10 cellular contexts compared by ENCODE assay signal in genomic region chr1:201883786-201884185, GRCh38. TPM values are rescaled to one million over a fixed set of nuclear protein-coding genes. Genes with fewer than 3 reads are reported as not detected.
DNase-seq lines count a peak whose midpoint lies in the region; ATAC-seq and TF ChIP-seq lines count a peak whose summit lies in the region.
"Had no signal": no experiment of that assay in that cellular context is flagged by ENCODE, and none has a peak within 500 bp of the region (broad histone marks: within the 10 kb centered on the region; RNA-seq: fewer than 3 reads in every experiment).

No MANE protein-coding gene starts in this region.

- ATAC-seq in naive B cell (ENCODE audit: low read depth in 2 of 2): peak; percentile 23 to 26

- H3K36me3 Mint-ChIP-seq in CD8-positive, alpha-beta memory T cell: no peaks in the 10 kb centered on the region
- H3K36me3 Mint-ChIP-seq in chondrocyte (ENCODE audit: low read depth) (no peaks in the 10 kb centered on the region), naive B cell (no peaks in the 10 kb centered on the region)

- H3K9me3 Mint-ChIP-seq in CD8-positive, alpha-beta memory T cell: no peaks in the 10 kb centered on the region
- H3K9me3 Mint-ChIP-seq in chondrocyte (ENCODE audit: low read depth) (no peaks in the 10 kb centered on the region), naive B cell (no peaks in the 10 kb centered on the region)
- H3K9me3 Mint-ChIP-seq: activated naive CD4-positive, alpha-beta T cell treated with anti-CD3 and anti-CD28 coated beads for 36 hours had no signal

- H3K4me1 ChIP-seq in CD8-positive, alpha-beta memory T cell (ENCODE audit: insufficient read depth, low read length): no peaks in the 10 kb centered on the region
- H3K4me1 ChIP-seq in stomach: peaks cover 11 to 44% (median 25%) of the 10 kb centered on the region in 4 donors

- peaks cover 0 to 5% (median 0%) of the 10 kb centered on the region in 3 donors for H3K4me1 Mint-ChIP-seq in CD8-positive, alpha-beta memory T cell
- peaks cover 52% of the 10 kb centered on the region for H3K4me1 Mint-ChIP-seq in chondrocyte (ENCODE audit: low read depth)
- H3K4me1 Mint-ChIP-seq in naive B cell: peaks cover 15 to 30% (median 26%) of the 10 kb centered on the region in 3 donors

- DNase-seq in CD8-positive, alpha-beta memory T cell: no peak
- DNase-seq in NB4 (ENCODE audit: low read depth): peak; percentile 67
- no peak for DNase-seq in chondrocyte (ENCODE audit: low spot score)
- DNase-seq in naive B cell: no peak
- DNase-seq in NCI-H2107 (lab: John Stamatoyannopoulos, UW): no peak
- no peak for DNase-seq in cortex of kidney (lab: John Stamatoyannopoulos, UW)
- DNase-seq in stomach: no peak
- no peak for DNase-seq in stimulated activated naive CD4-positive, alpha-beta T cell (lab: John Stamatoyannopoulos, UW)
- DNase-seq: activated naive CD4-positive, alpha-beta T cell treated with anti-CD3 and anti-CD28 coated beads for 36 hours had no signal

- 25 to 44% (median 29%) methylated on average over 5 to 7 of the region's 7 CpGs for WGBS in stomach, 5 donors

- no peaks in the 10 kb centered on the region for H3K36me3 ChIP-seq in CD8-positive, alpha-beta memory T cell (ENCODE audit: insufficient read depth, low read length)
- no peaks in the 10 kb centered on the region for H3K36me3 ChIP-seq in stomach
- H3K36me3 ChIP-seq: Peyer's patch had no signal

- TF ChIP-seq EP300 in stomach (IDR thresholded peaks at IDR 0.05): no peak

- peak overlapping the region; percentile 33 for H3K27ac ChIP-seq in CD8-positive, alpha-beta memory T cell (ENCODE audit: low read depth, low read length)
- no peak overlapping the region for H3K27ac ChIP-seq in stomach
- H3K27ac ChIP-seq: Peyer's patch had no signal

- no peak overlapping the region for H3K4me3 ChIP-seq in CD8-positive, alpha-beta memory T cell (ENCODE audit: low read length)
- H3K4me3 ChIP-seq in NB4 (ENCODE audit: low read depth, low read length) (no peak overlapping the region), stomach (no peak overlapping the region)
- H3K4me3 ChIP-seq: Peyer's patch had no signal

- intact Hi-C loops in stomach (cut with DNase I; ENCODE audit: low total_unique reads): no loop called here

- H3K27me3 ChIP-seq in CD8-positive, alpha-beta memory T cell (ENCODE audit: insufficient read depth, low read length, poor library complexity, severe bottlenecking): peaks cover 11% of the 10 kb centered on the region
- peaks cover 0 to 9% (median 0%) of the 10 kb centered on the region in 3 donors for H3K27me3 ChIP-seq in stomach

- POLR2A ChIA-PET in CD8-positive, alpha-beta memory T cell (lab: Charles Lee): no interaction called here

- CTCF ChIA-PET in CD8-positive, alpha-beta memory T cell (lab: Charles Lee): interaction anchor here (1.4 to 6.0 kb wide), 2 partner anchors 11 to 14 kb away, joined by 4 to 45 read pairs; no protein-coding TSS in a partner anchor

- H3K27ac Mint-ChIP-seq in CD8-positive, alpha-beta memory T cell: no peak overlapping the region
- H3K27ac Mint-ChIP-seq in chondrocyte (ENCODE audit: unreplicated experiment): peak overlapping the region; percentile 91
- peak overlapping the region in 2 of 6 donors; percentile 9 to 27 for H3K27ac Mint-ChIP-seq in naive B cell
- H3K27ac Mint-ChIP-seq: activated naive CD4-positive, alpha-beta T cell treated with anti-CD3 and anti-CD28 coated beads for 36 hours had no signal

- H3K27me3 Mint-ChIP-seq in CD8-positive, alpha-beta memory T cell: peaks cover 14 to 18% of the 10 kb centered on the region in 2 donors
- H3K27me3 Mint-ChIP-seq in chondrocyte (ENCODE audit: low read depth) (no peaks in the 10 kb centered on the region), naive B cell (peaks cover 16 to 27% (median 20%) of the 10 kb centered on the region in 3 donors)

- no peaks in the 10 kb centered on the region for H3K9me3 ChIP-seq in CD8-positive, alpha-beta memory T cell (ENCODE audit: low read length)
- H3K9me3 ChIP-seq in stomach: no peaks in the 10 kb centered on the region
- H3K9me3 ChIP-seq: Peyer's patch had no signal

- TF ChIP-seq CTCF in NB4 (IDR thresholded peaks at IDR 0.05; ENCODE audit: low read depth, low read length) (no peak), chondrocyte (IDR thresholded peaks at IDR 0.05) (no peak), stomach (IDR thresholded peaks at IDR 0.05) (no peak)

- TF ChIP-seq POLR2A in NB4 (IDR thresholded peaks at IDR 0.05; ENCODE audit: extremely low read depth, insufficient read length): no peak
- no peak for TF ChIP-seq POLR2A in stomach (IDR thresholded peaks at IDR 0.05)

- no peak overlapping the region for H3K4me3 Mint-ChIP-seq in CD8-positive, alpha-beta memory T cell
- H3K4me3 Mint-ChIP-seq in chondrocyte (ENCODE audit: unreplicated experiment) (no peak overlapping the region), naive B cell (no peak overlapping the region)
- H3K4me3 Mint-ChIP-seq: activated naive CD4-positive, alpha-beta T cell treated with anti-CD3 and anti-CD28 coated beads for 36 hours had no signal

RNA-seq across cellular contexts. Expression of gene SHISA4, which starts 4.9 kb away (rescaled TPM):
- total RNA-seq in CD8-positive, alpha-beta memory T cell: under 1 TPM; 0.24 to 0.88 TPM
- polyA plus RNA-seq in CD8-positive, alpha-beta memory T cell: 0.41 TPM
- total RNA-seq in chondrocyte (29.7 to 39.1 TPM (median 37.7 TPM) in 3 replicates), stomach (10 to 100 TPM in 3 of 5 donors, 1 to 10 TPM in 1, under 1 TPM in 1; 0.87 to 33.3 (median 10.3) TPM)
- polyA plus RNA-seq in naive B cell (ENCODE audit: low read depth in 6 of 6) (not detected), stomach (10 to 100 TPM; 14.1 to 18.3 (median 14.6) TPM)

RNA-seq across cellular contexts. Expression of gene IPO9, which starts 54.8 kb away (rescaled TPM):
- 10 to 100 TPM; 65.2 to 71.2 TPM for total RNA-seq in CD8-positive, alpha-beta memory T cell
- polyA plus RNA-seq in CD8-positive, alpha-beta memory T cell: 27.8 TPM
- total RNA-seq in chondrocyte (47.1 to 69.5 TPM (median 48.2 TPM) in 3 replicates), stomach (10 to 100 TPM in 2 of 5 donors, 1 to 10 TPM in 3; 5.2 to 27.9 (median 9.9) TPM)
- polyA plus RNA-seq in naive B cell (ENCODE audit: low read depth in 6 of 6) (10 to 100 TPM; 13.6 to 30.0 (median 18.0) TPM), stomach (10 to 100 TPM; 13.5 to 18.6 (median 14.4) TPM)
